28 cellular contexts compared by ENCODE assay signal in the genomic region with DNA sequence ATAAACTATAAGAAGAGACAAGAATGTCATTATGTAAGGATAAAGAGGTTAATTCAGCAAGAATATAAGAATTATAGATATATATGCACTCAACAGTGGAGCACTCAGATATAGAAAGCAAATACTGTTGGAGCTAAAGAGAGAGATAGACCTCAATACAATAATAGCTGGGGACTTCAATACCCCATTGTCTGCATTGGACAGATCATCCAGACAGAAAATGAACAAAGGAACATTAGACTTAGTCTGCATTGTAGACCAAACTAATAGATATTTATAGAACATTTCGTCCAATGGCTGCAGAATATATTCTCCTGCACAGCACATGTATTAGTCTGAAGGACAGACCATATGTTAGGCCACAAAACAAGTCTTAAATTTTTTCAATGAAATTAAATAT.
"Had no signal": no experiment of that assay in that cellular context is flagged by ENCODE, and none has a peak within 500 bp of the region (broad histone marks: within the 10 kb centered on the region; RNA-seq: fewer than 3 reads in every experiment).

No MANE protein-coding gene starts in this region.

- ATAC-seq: activated CD4-positive, alpha-beta T cell treated with anti-CD3 and anti-CD28 coated beads for 36 hours; activated CD4-positive, CD25-positive, alpha-beta regulatory T cell treated with anti-CD3 and anti-CD28 coated beads, Interleukin-2, amount 50 U/mL, for 24 hours; activated CD8-positive, alpha-beta memory T cell treated with anti-CD3 and anti-CD28 coated beads, Interleukin-2, amount 10 ng/mL, durations not matched to agents 7 days and 5 days; activated CD8-positive, alpha-beta T cell treated with anti-CD3 and anti-CD28 coated beads, Interleukin-2, amount 10 ng/mL, durations not matched to agents 7 days and 5 days; activated naive CD8-positive, alpha-beta T cell treated with anti-CD3 and anti-CD28 coated beads, Interleukin-2, amount 50 U/mL, for 24 hours; WTC11 had no signal

- DNase-seq: activated CD4-positive, alpha-beta memory T cell treated with anti-CD3 and anti-CD28 coated beads, Interleukin-2, amount 10 ng/mL, durations not matched to agents 7 days and 5 days; activated CD4-positive, alpha-beta T cell treated with anti-CD3 and anti-CD28 coated beads for 1 hour; activated CD4-positive, alpha-beta T cell treated with anti-CD3 and anti-CD28 coated beads for 36 hours; activated CD4-positive, alpha-beta T cell treated with anti-CD3 and anti-CD28 coated beads for 48 hours; activated CD4-positive, alpha-beta T cell treated with anti-CD3 and anti-CD28 coated beads, Interleukin-2, amount 10 ng/mL, durations not matched to agents 7 days and 5 days; activated CD4-positive, alpha-beta T cell treated with anti-CD3 and anti-CD28 coated beads, Interleukin-2, amount 50 U/mL, for 48 hours; activated CD4-positive, CD25-positive, alpha-beta regulatory T cell; activated CD8-positive, alpha-beta memory T cell treated with anti-CD3 and anti-CD28 coated beads for 24 hours; activated CD8-positive, alpha-beta memory T cell treated with anti-CD3 and anti-CD28 coated beads, Interleukin-2, amount 10 ng/mL, durations not matched to agents 7 days and 5 days; activated CD8-positive, alpha-beta memory T cell treated with anti-CD3 and anti-CD28 coated beads, Interleukin-2, amount 50 U/mL, for 48 hours; activated CD8-positive, alpha-beta T cell treated with anti-CD3 and anti-CD28 coated beads, Interleukin-2, amount 10 ng/mL, durations not matched to agents 7 days and 5 days; activated effector memory CD4-positive, alpha-beta T cell treated with Interleukin-2 at 50 U/mL for 16 hours; activated gamma-delta T cell; activated naive CD4-positive, alpha-beta T cell treated with anti-CD3 and anti-CD28 coated beads, Interleukin-2, amount 10 ng/mL, durations not matched to agents 7 days and 5 days; activated naive CD4-positive, alpha-beta T cell treated with Interleukin-2 at 50 U/mL for 16 hours; activated naive CD8-positive, alpha-beta T cell treated with anti-CD3 and anti-CD28 coated beads, Interleukin-2, amount 10 ng/mL, durations not matched to agents 7 days and 5 days; activated naive CD8-positive, alpha-beta T cell treated with anti-CD3 and anti-CD28 coated beads, Interleukin-2, amount 50 U/mL, for 24 hours; activated T-cell treated with anti-CD3 and anti-CD28 coated beads, Interleukin-2, amount 50 U/mL, for 24 hours; activated T-cell treated with anti-CD3 and anti-CD28 coated beads, Interleukin-2, amount 50 U/mL, for 48 hours; amygdala; caudate nucleus; cerebellar nuclear complex; T-helper 1 cell; T-helper 2 cell; T-helper 9 cell; WERI-Rb-1 had no signal
